ENCODE assay signal across 14 cellular contexts in genomic region chr14:77516111-77516510, GRCh38. TPM values are rescaled to one million over a fixed set of nuclear protein-coding genes. Genes with fewer than 3 reads are reported as not detected.
DNase-seq lines count a peak whose midpoint lies in the region; FAIRE-seq and TF ChIP-seq lines count a peak whose summit lies in the region.
"Had no signal": no experiment of that assay in that cellular context is flagged by ENCODE, and none has a peak within 500 bp of the region (broad histone marks: within the 10 kb centered on the region; RNA-seq: fewer than 3 reads in every experiment).

No MANE protein-coding gene starts in this region.

- H3K4me3 ChIP-seq in astrocyte of the spinal cord (ENCODE audit: low read depth, low read length), result no peak overlapping the region
- H3K4me3 ChIP-seq: BLaER1 treated with 17β-estradiol and CSF1 and Interleukin-3, amounts not matched to agents 10 nM and 100 nM; HAP-1 had no signal

- DNase-seq in GM19239 (ENCODE audit: insufficient read length, low spot score) (no peak), amniotic epithelial cell (ENCODE audit: low read depth) (peak; percentile 67), astrocyte of the spinal cord (ENCODE audit: low read depth, low spot score) (peak; percentile 20), iris pigment epithelial cell (ENCODE audit: low read depth) (peak; percentile 43), MV-4-11 (lab: John Stamatoyannopoulos, UW) (no peak), urothelium cell line (ENCODE audit: low spot score) (no peak), H4 (ENCODE audit: low spot score) (no peak)
- no peak for DNase-seq in activated CD4-positive, alpha-beta T cell treated with anti-CD3 and anti-CD28 coated beads, Interleukin-2, amount 50 U/mL, for 4 hours
- DNase-seq: CD8-positive, alpha-beta T cell had no signal

- no peak for TF ChIP-seq CTCF in astrocyte of the spinal cord (IDR thresholded peaks at IDR 0.05; ENCODE audit: low read depth, low read length)

- in situ Hi-C loops in astrocyte of the spinal cord (cut with HindIII; ENCODE audit: low sequenced_read_pairs), result no loop called here

- FAIRE-seq in GM19239 (lab: Jason Lieb, UNC) (peak; percentile 58), urothelium cell line (lab: Jason Lieb, UNC) (no peak)
- FAIRE-seq: GM12891, H1, HepG2 had no signal

RNA-seq across cellular contexts. Expression of gene ISM2, which starts 17.5 kb away (rescaled TPM):
- not detected in 2 replicates for total RNA-seq in H4 (2014; rRNA removed; shearing (Covaris generic))
- total RNA-seq: CD8-positive, alpha-beta T cell had no signal

RNA-seq across cellular contexts. Expression of gene AHSA1, which starts 58.2 kb away (rescaled TPM):
- 224 and 235 TPM in 2 replicates for total RNA-seq in H4 (2014; rRNA removed; shearing (Covaris generic))

RNA-seq across cellular contexts. Expression of gene VIPAS39, which starts 58.7 kb away (rescaled TPM):
- 21.6 and 28.1 TPM in 2 replicates for total RNA-seq in H4 (2014; rRNA removed; shearing (Covaris generic))

Comparison
In these comparisons a context has a peak if more than half of its experiments do, and no peak if none do; other contexts are left out.
1. DNase-seq: peak in amniotic epithelial cell (single experiment), astrocyte of the spinal cord (single experiment) and iris pigment epithelial cell (single experiment); none in GM19239 (single experiment), MV-4-11 (single experiment), activated CD4-positive, alpha-beta T cell treated with anti-CD3 and anti-CD28 coated beads, Interleukin-2, amount 50 U/mL, for 4 hours (0 of 2), urothelium cell line (single experiment) and H4 (single experiment).